Comparison of ENCODE assay signal across 1 cellular context in the genomic region with DNA sequence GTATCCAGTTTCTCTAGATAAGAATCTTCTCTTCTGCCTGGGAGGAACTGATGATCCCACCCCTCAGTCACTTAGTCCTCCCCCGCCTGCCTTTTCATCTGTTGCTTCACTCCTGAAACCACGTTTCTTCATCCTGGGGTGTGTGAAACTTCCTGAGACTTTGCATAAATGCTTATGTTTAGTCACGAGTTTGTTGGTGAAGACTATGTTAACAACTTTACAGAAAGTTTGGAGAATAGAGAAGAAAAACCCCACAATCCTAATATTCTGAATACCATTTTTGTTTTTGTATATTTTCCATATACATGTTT.
TF ChIP-seq lines count a peak whose summit lies in the region.

No MANE protein-coding gene starts in this region.

TF ChIP-seq in K562, 482 proteins besides CTCF, POLR2A, EP300 and RAD21 (continued from another document and continues in another):
- TF ChIP-seq, protein P1, sequence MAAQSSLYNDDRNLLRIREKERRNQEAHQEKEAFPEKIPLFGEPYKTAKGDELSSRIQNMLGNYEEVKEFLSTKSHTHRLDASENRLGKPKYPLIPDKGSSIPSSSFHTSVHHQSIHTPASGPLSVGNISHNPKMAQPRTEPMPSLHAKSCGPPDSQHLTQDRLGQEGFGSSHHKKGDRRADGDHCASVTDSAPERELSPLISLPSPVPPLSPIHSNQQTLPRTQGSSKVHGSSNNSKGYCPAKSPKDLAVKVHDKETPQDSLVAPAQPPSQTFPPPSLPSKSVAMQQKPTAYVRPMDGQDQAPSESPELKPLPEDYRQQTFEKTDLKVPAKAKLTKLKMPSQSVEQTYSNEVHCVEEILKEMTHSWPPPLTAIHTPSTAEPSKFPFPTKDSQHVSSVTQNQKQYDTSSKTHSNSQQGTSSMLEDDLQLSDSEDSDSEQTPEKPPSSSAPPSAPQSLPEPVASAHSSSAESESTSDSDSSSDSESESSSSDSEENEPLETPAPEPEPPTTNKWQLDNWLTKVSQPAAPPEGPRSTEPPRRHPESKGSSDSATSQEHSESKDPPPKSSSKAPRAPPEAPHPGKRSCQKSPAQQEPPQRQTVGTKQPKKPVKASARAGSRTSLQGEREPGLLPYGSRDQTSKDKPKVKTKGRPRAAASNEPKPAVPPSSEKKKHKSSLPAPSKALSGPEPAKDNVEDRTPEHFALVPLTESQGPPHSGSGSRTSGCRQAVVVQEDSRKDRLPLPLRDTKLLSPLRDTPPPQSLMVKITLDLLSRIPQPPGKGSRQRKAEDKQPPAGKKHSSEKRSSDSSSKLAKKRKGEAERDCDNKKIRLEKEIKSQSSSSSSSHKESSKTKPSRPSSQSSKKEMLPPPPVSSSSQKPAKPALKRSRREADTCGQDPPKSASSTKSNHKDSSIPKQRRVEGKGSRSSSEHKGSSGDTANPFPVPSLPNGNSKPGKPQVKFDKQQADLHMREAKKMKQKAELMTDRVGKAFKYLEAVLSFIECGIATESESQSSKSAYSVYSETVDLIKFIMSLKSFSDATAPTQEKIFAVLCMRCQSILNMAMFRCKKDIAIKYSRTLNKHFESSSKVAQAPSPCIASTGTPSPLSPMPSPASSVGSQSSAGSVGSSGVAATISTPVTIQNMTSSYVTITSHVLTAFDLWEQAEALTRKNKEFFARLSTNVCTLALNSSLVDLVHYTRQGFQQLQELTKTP (IDR thresholded peaks at IDR 0.05; ENCODE audit: low read depth in 1 of 2, partially characterized antibody in 2 of 2) = peak in 1 of 2 experiments; percentile 47
- no peak for TF ChIP-seq ZNF253 (CRISPR knock-in tag; conservative IDR thresholded peaks at IDR 0.05)
- TF ChIP-seq CBFA2T3 (IDR thresholded peaks at IDR 0.05) = peak; percentile 52
- peak; percentile 47; the same call in 1 of the 2 replicates for TF ChIP-seq CEBPG (CRISPR knock-in tag; IDR thresholded peaks at IDR 0.05)
- TF ChIP-seq CEBPG (tag; conservative IDR thresholded peaks at IDR 0.05 in 1 of 2, IDR thresholded peaks at IDR 0.05 in 1 of 2) = peak; percentile 90 to 91
- TF ChIP-seq POLR2G (IDR thresholded peaks at IDR 0.05; ENCODE audit: low read depth, low read length) = no peak
- peak; percentile 92 for TF ChIP-seq CEBPB (tag; IDR thresholded peaks at IDR 0.05)
- peak; percentile 74 for TF ChIP-seq MYC (IDR thresholded peaks at IDR 0.05; ENCODE audit: low read depth, low read length)
- no peak for TF ChIP-seq MYC (CRISPR knock-in tag; IDR thresholded peaks at IDR 0.05; ENCODE audit: borderline replicate concordance, low read depth)
- TF ChIP-seq ARID1B (IDR thresholded peaks at IDR 0.05) = peak; percentile 73
- no peak for TF ChIP-seq MXD1 (CRISPR knock-in tag; IDR thresholded peaks at IDR 0.05; ENCODE audit: borderline replicate concordance, poor library complexity, severe bottlenecking)
- TF ChIP-seq SMARCA4 (IDR thresholded peaks at IDR 0.05) = peak; percentile 74
- peak; percentile 74 for TF ChIP-seq EGR1 (conservative IDR thresholded peaks at IDR 0.05)
- 0 out of 2 replicates have a peak, but pooled peaks have one; percentile 67 for TF ChIP-seq TCF7 (IDR thresholded peaks at IDR 0.05; ENCODE audit: borderline replicate concordance)
- TF ChIP-seq ZHX1 (conservative IDR thresholded peaks at IDR 0.05; ENCODE audit: low read length) = no peak
- TF ChIP-seq HDAC1 (IDR thresholded peaks at IDR 0.05) = 0 out of 4 replicates have a peak, but pooled peaks of 1 of the 2 experiments have one; percentile 15
- peak; percentile 45; the same call in 1 of the 2 replicates for TF ChIP-seq HMBOX1 (IDR thresholded peaks at IDR 0.05)
- TF ChIP-seq, protein P2, sequence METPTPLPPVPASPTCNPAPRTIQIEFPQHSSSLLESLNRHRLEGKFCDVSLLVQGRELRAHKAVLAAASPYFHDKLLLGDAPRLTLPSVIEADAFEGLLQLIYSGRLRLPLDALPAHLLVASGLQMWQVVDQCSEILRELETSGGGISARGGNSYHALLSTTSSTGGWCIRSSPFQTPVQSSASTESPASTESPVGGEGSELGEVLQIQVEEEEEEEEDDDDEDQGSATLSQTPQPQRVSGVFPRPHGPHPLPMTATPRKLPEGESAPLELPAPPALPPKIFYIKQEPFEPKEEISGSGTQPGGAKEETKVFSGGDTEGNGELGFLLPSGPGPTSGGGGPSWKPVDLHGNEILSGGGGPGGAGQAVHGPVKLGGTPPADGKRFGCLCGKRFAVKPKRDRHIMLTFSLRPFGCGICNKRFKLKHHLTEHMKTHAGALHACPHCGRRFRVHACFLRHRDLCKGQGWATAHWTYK (CRISPR knock-in tag; IDR thresholded peaks at IDR 0.05) = no peak
- no peak for TF ChIP-seq NR2C2 (CRISPR knock-in tag; IDR thresholded peaks at IDR 0.05)
- TF ChIP-seq NR2C2 (tag; IDR thresholded peaks at IDR 0.05) = peak; percentile 14; the same call in 1 of the 2 replicates
- peak; percentile 71 for TF ChIP-seq JUND (IDR thresholded peaks at IDR 0.05; ENCODE audit: borderline replicate concordance, low read depth, low read length)
- TF ChIP-seq JUND (tag; IDR thresholded peaks at IDR 0.05; ENCODE audit: borderline replicate concordance, low read depth, low read length) = peak; percentile 39; the same call in 1 of the 3 replicates
- no peak; the same call in 1 of the 2 replicates for TF ChIP-seq GATAD2B (IDR thresholded peaks at IDR 0.05; ENCODE audit: borderline replicate concordance)
- TF ChIP-seq NCOR1 (IDR thresholded peaks at IDR 0.05) = peak; percentile 34; the same call in 1 of the 2 replicates
- TF ChIP-seq CBFA2T2 (conservative IDR thresholded peaks at IDR 0.05) = peak; percentile 26
- no peak for TF ChIP-seq BCOR (IDR thresholded peaks at IDR 0.05)
- TF ChIP-seq RCOR1 (IDR thresholded peaks at IDR 0.05; ENCODE audit: borderline replicate concordance in 1 of 2, low read depth in 2 of 2, low read length in 2 of 2) = 0 out of 4 replicates have a peak, but pooled peaks of 1 of the 2 experiments have one; percentile 25
- TF ChIP-seq ZNF24 (IDR thresholded peaks at IDR 0.05) = peak; percentile 64; the same call in 1 of the 2 replicates
- 0 out of 2 replicates have a peak, but pooled peaks have one; percentile 23 for TF ChIP-seq ATF7 (IDR thresholded peaks at IDR 0.05)
- no peak for TF ChIP-seq HNRNPUL1 (IDR thresholded peaks at IDR 0.05; ENCODE audit: low read length)
- peak; percentile 64 for TF ChIP-seq EP400 (IDR thresholded peaks at IDR 0.05)
- TF ChIP-seq, protein P3, sequence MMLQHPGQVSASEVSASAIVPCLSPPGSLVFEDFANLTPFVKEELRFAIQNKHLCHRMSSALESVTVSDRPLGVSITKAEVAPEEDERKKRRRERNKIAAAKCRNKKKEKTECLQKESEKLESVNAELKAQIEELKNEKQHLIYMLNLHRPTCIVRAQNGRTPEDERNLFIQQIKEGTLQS (IDR thresholded peaks at IDR 0.05) = peak; percentile 72
- TF ChIP-seq, protein P3 (CRISPR knock-in tag; conservative IDR thresholded peaks at IDR 0.05) = no peak
- no peak for TF ChIP-seq ZNF76 (CRISPR knock-in tag; IDR thresholded peaks at IDR 0.05; ENCODE audit: borderline replicate concordance)
- TF ChIP-seq BHLHE40 (IDR thresholded peaks at IDR 0.05; ENCODE audit: low read length) = 0 out of 2 replicates have a peak, but pooled peaks have one; percentile 23
- TF ChIP-seq MNT (conservative IDR thresholded peaks at IDR 0.05) = peak in 1 of 2 experiments; percentile 60; a peak in 2 of 4 replicates
- TF ChIP-seq, protein P4, sequence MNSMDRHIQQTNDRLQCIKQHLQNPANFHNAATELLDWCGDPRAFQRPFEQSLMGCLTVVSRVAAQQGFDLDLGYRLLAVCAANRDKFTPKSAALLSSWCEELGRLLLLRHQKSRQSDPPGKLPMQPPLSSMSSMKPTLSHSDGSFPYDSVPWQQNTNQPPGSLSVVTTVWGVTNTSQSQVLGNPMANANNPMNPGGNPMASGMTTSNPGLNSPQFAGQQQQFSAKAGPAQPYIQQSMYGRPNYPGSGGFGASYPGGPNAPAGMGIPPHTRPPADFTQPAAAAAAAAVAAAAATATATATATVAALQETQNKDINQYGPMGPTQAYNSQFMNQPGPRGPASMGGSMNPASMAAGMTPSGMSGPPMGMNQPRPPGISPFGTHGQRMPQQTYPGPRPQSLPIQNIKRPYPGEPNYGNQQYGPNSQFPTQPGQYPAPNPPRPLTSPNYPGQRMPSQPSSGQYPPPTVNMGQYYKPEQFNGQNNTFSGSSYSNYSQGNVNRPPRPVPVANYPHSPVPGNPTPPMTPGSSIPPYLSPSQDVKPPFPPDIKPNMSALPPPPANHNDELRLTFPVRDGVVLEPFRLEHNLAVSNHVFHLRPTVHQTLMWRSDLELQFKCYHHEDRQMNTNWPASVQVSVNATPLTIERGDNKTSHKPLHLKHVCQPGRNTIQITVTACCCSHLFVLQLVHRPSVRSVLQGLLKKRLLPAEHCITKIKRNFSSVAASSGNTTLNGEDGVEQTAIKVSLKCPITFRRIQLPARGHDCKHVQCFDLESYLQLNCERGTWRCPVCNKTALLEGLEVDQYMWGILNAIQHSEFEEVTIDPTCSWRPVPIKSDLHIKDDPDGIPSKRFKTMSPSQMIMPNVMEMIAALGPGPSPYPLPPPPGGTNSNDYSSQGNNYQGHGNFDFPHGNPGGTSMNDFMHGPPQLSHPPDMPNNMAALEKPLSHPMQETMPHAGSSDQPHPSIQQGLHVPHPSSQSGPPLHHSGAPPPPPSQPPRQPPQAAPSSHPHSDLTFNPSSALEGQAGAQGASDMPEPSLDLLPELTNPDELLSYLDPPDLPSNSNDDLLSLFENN (IDR thresholded peaks at IDR 0.05; ENCODE audit: low read depth in 2 of 2, low read length in 2 of 2) = 0 out of 4 replicates have a peak, but pooled peaks of 1 of the 2 experiments have one; percentile 37
- TF ChIP-seq EZH2 (IDR thresholded peaks at IDR 0.05; ENCODE audit: borderline replicate concordance, low read depth, low read length) = no peak
- no peak for TF ChIP-seq C11orf30 (IDR thresholded peaks at IDR 0.05; ENCODE audit: low read depth)
- 0 out of 2 replicates have a peak, but pooled peaks have one; percentile 35 for TF ChIP-seq NBN (IDR thresholded peaks at IDR 0.05; ENCODE audit: low read depth)
- TF ChIP-seq MCM2 (IDR thresholded peaks at IDR 0.05; ENCODE audit: low read depth) = no peak
- TF ChIP-seq RNF2 (IDR thresholded peaks at IDR 0.05) = 0 out of 2 replicates have a peak, but pooled peaks have one; percentile 43
- 0 out of 2 replicates have a peak, but pooled peaks have one; percentile 46 for TF ChIP-seq JUN (IDR thresholded peaks at IDR 0.05; ENCODE audit: borderline replicate concordance, low read depth, low read length)
- no peak for TF ChIP-seq JUN (CRISPR knock-in tag; IDR thresholded peaks at IDR 0.05; ENCODE audit: borderline replicate concordance)
- no peak for TF ChIP-seq FOXJ3 (CRISPR knock-in tag; IDR thresholded peaks at IDR 0.05)
- TF ChIP-seq PHTF2 (CRISPR knock-in tag; IDR thresholded peaks at IDR 0.05) = no peak
- peak; percentile 40; the same call in 1 of the 2 replicates for TF ChIP-seq VEZF1 (CRISPR knock-in tag; IDR thresholded peaks at IDR 0.05)
